ENCODE assay signal across 17 cellular contexts in the genomic region with DNA sequence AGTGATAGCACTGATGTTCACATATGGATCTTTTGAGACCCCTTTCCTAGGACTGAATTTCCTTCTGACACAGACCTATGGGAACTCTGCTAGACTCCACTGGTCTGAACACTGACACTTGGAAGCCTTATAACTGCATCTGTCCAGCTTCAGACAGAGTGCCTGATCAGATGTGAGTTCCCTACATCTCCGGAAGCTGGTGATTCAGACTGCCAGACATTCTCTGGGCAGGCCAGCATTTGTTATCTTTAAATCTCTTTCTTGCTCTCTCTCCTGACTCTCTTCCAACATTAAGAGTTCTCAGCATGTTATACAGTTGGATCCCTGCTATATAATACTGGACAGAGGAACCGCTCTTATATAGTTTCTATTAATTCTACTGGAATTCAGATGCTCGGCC.
DNase-seq lines count a peak whose midpoint lies in the region; ATAC-seq, FAIRE-seq and TF ChIP-seq lines count a peak whose summit lies in the region.
"Had no signal": no experiment of that assay in that cellular context is flagged by ENCODE, and none has a peak within 500 bp of the region (broad histone marks: within the 10 kb centered on the region; RNA-seq: fewer than 3 reads in every experiment).

No MANE protein-coding gene starts in this region.

- no peaks in the 10 kb centered on the region for H3K9me1 ChIP-seq in K562 (ENCODE audit: control insufficient read depth, insufficient read depth, low read length)

- TF ChIP-seq POLR2A in K562 (conservative IDR thresholded peaks at IDR 0.05) = no peak

- ATAC-seq in K562 = peak; percentile 76
- no peak for ATAC-seq in HG02642 (IDR thresholded peaks at IDR 0.05; ENCODE audit: poor library complexity, unreplicated experiment)
- no peak for ATAC-seq in HG03442 (IDR thresholded peaks at IDR 0.05; ENCODE audit: unreplicated experiment)
- no peak for ATAC-seq in HG02571 (IDR thresholded peaks at IDR 0.05; ENCODE audit: unreplicated experiment)
- ATAC-seq: activated naive CD4-positive, alpha-beta T cell treated with anti-CD3 and anti-CD28 coated beads, Interleukin-2, amount 50 U/mL, for 72 hours had no signal

- POLR2A ChIA-PET in AG04449 (lab: Yijun Ruan, JAX) = no interaction called here
- POLR2A ChIA-PET in K562 (lab: Yijun Ruan, JAX) = interaction anchor here (1.1 kb wide), 1 partner anchor 14 kb away, joined by 3 read pairs; no protein-coding TSS in a partner anchor

- in situ Hi-C loops in K562 (cut with MboI) = no loop called here

- BruUV-seq in K562 (replicated peaks; lab: Mats Ljungman, UMichigan) = no TSS peak

- no peaks in the 10 kb centered on the region for H3K9me3 ChIP-seq in K562 (replicated peaks; ENCODE audit: control insufficient read depth, insufficient read depth, low read depth, low read length)
- H3K9me3 ChIP-seq: transverse colon had no signal

- no peaks in the 10 kb centered on the region for H4K20me1 ChIP-seq in K562 (replicated peaks; ENCODE audit: control insufficient read depth, insufficient read depth, low read length)

- H3K4me3 ChIP-seq in AG04449 (ENCODE audit: low read depth, low read length) = no peak overlapping the region
- no peak overlapping the region for H3K4me3 ChIP-seq in K562
- H3K4me3 ChIP-seq: left ventricle myocardium inferior, transverse colon had no signal

- no peaks in the 10 kb centered on the region for H3K79me2 ChIP-seq in K562 (ENCODE audit: control insufficient read depth, insufficient read depth, low read length)

- no peak overlapping the region for H3K4me2 ChIP-seq in K562 (ENCODE audit: insufficient read depth, low read length)

- no peak overlapping the region for H2AFZ ChIP-seq in K562 (ENCODE audit: low read depth, low read length)

- CTCF ChIA-PET in AG04449 (lab: Yijun Ruan, JAX) = interaction anchor here (1.0 kb wide), 1 partner anchor 12 kb away, joined by 4 read pairs; no protein-coding TSS in a partner anchor
- CTCF ChIA-PET in K562 (lab: Yijun Ruan, JAX; ENCODE audit: low intra/inter-chr PET ratio) = no interaction called here

- no peak overlapping the region for H3K9ac ChIP-seq in K562 (ENCODE audit: insufficient read depth in 1 of 2, low read depth in 2 of 2, low read length in 2 of 2)

- no peak overlapping the region for H3K27ac ChIP-seq in K562 (ENCODE audit: extremely low read depth, low read depth, low read length)
- H3K27ac ChIP-seq: left ventricle myocardium inferior, transverse colon had no signal

- peaks cover 0 to 6% of the 10 kb centered on the region in 2 experiments; a peak in 1 of 5 replicates for H3K4me1 ChIP-seq in K562 (replicated peaks in 1 of 2; ENCODE audit: control insufficient read depth in 2 of 2, insufficient read depth in 2 of 2, low read length in 2 of 2)
- H3K4me1 ChIP-seq: left ventricle myocardium inferior, transverse colon had no signal

- H3K27me3 ChIP-seq in K562 (ENCODE audit: control insufficient read depth in 2 of 2, insufficient read depth in 2 of 2, low read length in 2 of 2) = no peaks in the 10 kb centered on the region
- H3K27me3 ChIP-seq: transverse colon had no signal

- no peaks in the 10 kb centered on the region for H3K36me3 ChIP-seq in K562 (ENCODE audit: control insufficient read depth, insufficient read depth, low read length)
- H3K36me3 ChIP-seq: left ventricle myocardium inferior, transverse colon had no signal

- FAIRE-seq in HTR-8/SVneo (lab: Jason Lieb, UNC) = no peak
- peak; percentile 32 for FAIRE-seq in K562 (lab: Jason Lieb, UNC)
- FAIRE-seq: GM12891 had no signal

- intact Hi-C loops in K562 (cut with micrococcal nuclease) = no loop called here

- no peak for TF ChIP-seq EP300 in K562 (IDR thresholded peaks at IDR 0.05; ENCODE audit: low read length)

- TF ChIP-seq CTCF in AG04449 (IDR thresholded peaks at IDR 0.05; ENCODE audit: insufficient read depth, low read length, missing control alignments) (no peak), K562 (IDR thresholded peaks at IDR 0.05 in 2 of 3, conservative IDR thresholded peaks at IDR 0.05 in 1 of 3; ENCODE audit: insufficient read depth in 2 of 3, low read depth in 1 of 3, low read length in 3 of 3) (no peak)

- no peak for TF ChIP-seq RAD21 in K562 (CRISPR knock-in tag; conservative IDR thresholded peaks at IDR 0.05 in 1 of 2, IDR thresholded peaks at IDR 0.05 in 1 of 2)

- 66% methylated on average over 3 of the region's 3 CpGs for WGBS in K562 (ENCODE audit: insufficient coverage, low coverage, missing lambda C conversion rate)

- DNase-seq in AG04449 (ENCODE audit: low read depth, low spot score) (peak; percentile 83), HTR-8/SVneo (ENCODE audit: insufficient read length, low spot score) (peak; percentile 59), K562 (ENCODE audit: extremely low read depth in 1 of 4, low spot score in 3 of 4) (peak in 2 of 4 experiments; percentile 24 to 41), kidney glomerular epithelial cell (lab: John Stamatoyannopoulos, UW) (peak; percentile 5), epidermal melanocyte (ENCODE audit: insufficient read length, low spot score) (no peak)
- DNase-seq: DMS153, glutamatergic neuron, GOT3, left ventricle myocardium inferior, NCI-H1417, NCI-H524, transverse colon had no signal

TF ChIP-seq in K562, 482 proteins besides CTCF, POLR2A, EP300 and RAD21:
- TF ChIP-seq, protein P1, sequence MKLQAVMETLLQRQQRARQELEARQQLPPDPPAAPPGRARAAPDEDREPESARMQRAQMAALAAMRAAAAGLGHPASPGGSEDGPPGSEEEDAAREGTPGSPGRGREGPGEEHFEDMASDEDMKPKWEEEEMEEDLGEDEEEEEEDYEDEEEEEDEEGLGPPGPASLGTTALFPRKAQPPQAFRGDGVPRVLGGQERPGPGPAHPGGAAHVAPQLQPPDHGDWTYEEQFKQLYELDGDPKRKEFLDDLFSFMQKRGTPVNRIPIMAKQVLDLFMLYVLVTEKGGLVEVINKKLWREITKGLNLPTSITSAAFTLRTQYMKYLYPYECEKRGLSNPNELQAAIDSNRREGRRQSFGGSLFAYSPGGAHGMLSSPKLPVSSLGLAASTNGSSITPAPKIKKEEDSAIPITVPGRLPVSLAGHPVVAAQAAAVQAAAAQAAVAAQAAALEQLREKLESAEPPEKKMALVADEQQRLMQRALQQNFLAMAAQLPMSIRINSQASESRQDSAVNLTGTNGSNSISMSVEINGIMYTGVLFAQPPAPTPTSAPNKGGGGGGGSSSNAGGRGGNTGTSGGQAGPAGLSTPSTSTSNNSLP (IDR thresholded peaks at IDR 0.05; ENCODE audit: borderline replicate concordance, low read depth, low read length) = no peak
- TF ChIP-seq POU5F1 (IDR thresholded peaks at IDR 0.05; ENCODE audit: borderline replicate concordance, low read depth, low read length, partially characterized antibody) (no peak), FOSL1 (tag; conservative IDR thresholded peaks at IDR 0.05) (peak; percentile 60), SMARCA4 (IDR thresholded peaks at IDR 0.05) (peak; percentile 25; the same call in 1 of the 2 replicates), ARID1B (IDR thresholded peaks at IDR 0.05) (0 out of 2 replicates have a peak, but pooled peaks have one; percentile 17), ZNF764 (CRISPR knock-in tag; IDR thresholded peaks at IDR 0.05; ENCODE audit: low read depth) (no peak), KAT2B (IDR thresholded peaks at IDR 0.05; ENCODE audit: low read depth, low read length) (no peak), ETV1 (tag; conservative IDR thresholded peaks at IDR 0.05; ENCODE audit: low read depth) (0 out of 2 replicates have a peak, but pooled peaks have one; percentile 24), JUND (IDR thresholded peaks at IDR 0.05; ENCODE audit: borderline replicate concordance, low read depth, low read length) (no peak), JUND (tag; IDR thresholded peaks at IDR 0.05; ENCODE audit: borderline replicate concordance, low read depth, low read length) (0 out of 3 replicates have a peak, but pooled peaks have one; percentile 9), TCF7L2 (IDR thresholded peaks at IDR 0.05; ENCODE audit: low read depth, low read length) (no peak), PHF20 (IDR thresholded peaks at IDR 0.05; ENCODE audit: partially characterized antibody) (no peak)
- TF ChIP-seq, protein P2, sequence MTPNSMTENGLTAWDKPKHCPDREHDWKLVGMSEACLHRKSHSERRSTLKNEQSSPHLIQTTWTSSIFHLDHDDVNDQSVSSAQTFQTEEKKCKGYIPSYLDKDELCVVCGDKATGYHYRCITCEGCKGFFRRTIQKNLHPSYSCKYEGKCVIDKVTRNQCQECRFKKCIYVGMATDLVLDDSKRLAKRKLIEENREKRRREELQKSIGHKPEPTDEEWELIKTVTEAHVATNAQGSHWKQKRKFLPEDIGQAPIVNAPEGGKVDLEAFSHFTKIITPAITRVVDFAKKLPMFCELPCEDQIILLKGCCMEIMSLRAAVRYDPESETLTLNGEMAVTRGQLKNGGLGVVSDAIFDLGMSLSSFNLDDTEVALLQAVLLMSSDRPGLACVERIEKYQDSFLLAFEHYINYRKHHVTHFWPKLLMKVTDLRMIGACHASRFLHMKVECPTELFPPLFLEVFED (CRISPR knock-in tag; conservative IDR thresholded peaks at IDR 0.05) = no peak
